In the genomic region with DNA sequence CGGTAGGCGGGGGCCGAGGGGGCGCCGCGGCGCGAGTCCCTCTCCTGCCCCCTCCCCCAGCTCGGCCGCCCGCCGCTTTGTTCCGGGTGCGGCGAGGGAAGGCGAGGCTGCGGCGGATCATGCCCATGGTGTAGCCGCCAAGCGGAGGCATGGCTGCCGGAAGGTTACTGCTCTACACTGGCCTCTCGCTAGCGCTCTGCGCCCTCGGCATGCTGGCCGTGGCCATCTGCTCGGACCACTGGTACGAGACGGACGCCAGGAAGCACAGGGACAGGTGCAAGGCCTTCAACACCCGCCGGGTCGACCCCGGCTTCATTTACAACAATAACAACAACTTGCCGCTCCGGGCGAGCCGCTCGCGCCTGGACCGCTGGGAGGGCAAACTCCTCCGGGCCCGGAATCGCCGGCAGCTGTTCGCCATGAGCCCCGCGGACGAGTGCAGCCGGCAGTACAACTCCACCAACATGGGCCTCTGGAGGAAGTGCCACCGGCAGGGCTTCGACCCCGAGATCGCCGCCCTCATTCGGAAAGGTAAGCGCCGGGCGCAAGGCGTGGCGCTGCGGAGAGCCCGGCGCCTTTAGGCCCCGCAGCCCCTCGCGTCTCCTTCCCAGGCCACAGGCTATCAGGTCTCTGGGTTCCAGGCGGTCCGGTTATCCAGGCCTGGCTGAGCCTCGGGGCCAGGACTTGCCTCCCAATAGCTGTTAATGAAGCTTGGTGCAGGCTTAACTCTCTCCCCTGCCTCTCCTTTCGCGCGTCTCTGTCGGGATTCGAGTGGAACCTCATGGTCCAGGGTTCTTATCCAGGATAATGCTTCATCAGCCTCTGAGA, we compare ENCODE assay signal across 8 cellular contexts. TPM values are rescaled to one million over a fixed set of nuclear protein-coding genes. Genes with fewer than 3 reads are reported as not detected.
DNase-seq lines count a peak whose midpoint lies in the region; ATAC-seq and TF ChIP-seq lines count a peak whose summit lies in the region.

No MANE protein-coding gene starts in this region.

- H3K4me3 ChIP-seq in PC-3 (ENCODE audit: low read length): peak overlapping the region; percentile 61
- H3K4me3 ChIP-seq in lower lobe of right lung: peak overlapping the region; percentile 55
- H3K4me3 ChIP-seq in thoracic aorta: peak overlapping the region; percentile 67
- H3K4me3 ChIP-seq in Caco-2 (ENCODE audit: low read depth, low read length): no peak overlapping the region

- peak overlapping the region; percentile 83 for H3K4me2 ChIP-seq in PC-3 (ENCODE audit: low read length)

- no peaks in the 10 kb centered on the region for H3F3A ChIP-seq in PC-3 (ENCODE audit: low read length, unreplicated experiment)

- H3K4me3 Mint-ChIP-seq in chondrocyte (ENCODE audit: unreplicated experiment) (peak overlapping the region; percentile 62), Caco-2 (ENCODE audit: unreplicated experiment) (no peak overlapping the region)

- H3K4me1 ChIP-seq in PC-3 (ENCODE audit: insufficient read depth, low read length): peaks cover 2% of the 10 kb centered on the region; the same call in 1 of the 2 replicates
- H3K4me1 ChIP-seq in lower lobe of right lung: peaks cover 35% of the 10 kb centered on the region
- peaks cover 9 to 36% of the 10 kb centered on the region in 2 donors for H3K4me1 ChIP-seq in thoracic aorta (ENCODE audit: control insufficient read depth in 1 of 2, low read depth in 2 of 2)
- H3K4me1 ChIP-seq in Caco-2: no peaks in the 10 kb centered on the region

- H3K27ac Mint-ChIP-seq in chondrocyte (ENCODE audit: unreplicated experiment): no peak overlapping the region
- H3K27ac Mint-ChIP-seq in Caco-2 (ENCODE audit: unreplicated experiment): no peak overlapping the region

- POLR2A ChIA-PET in PC-3 (lab: Charles Lee; ENCODE audit: unreplicated experiment): no interaction called here
- POLR2A ChIA-PET in Caco-2 (lab: Charles Lee): no interaction called here

- no peak overlapping the region for H3K27ac ChIP-seq in PC-3 (ENCODE audit: low read length)
- H3K27ac ChIP-seq in lower lobe of right lung: no peak overlapping the region
- no peak overlapping the region for H3K27ac ChIP-seq in thoracic aorta

- H3K27me3 Mint-ChIP-seq in chondrocyte (ENCODE audit: low read depth): peaks cover 32% of the 10 kb centered on the region
- peaks cover 4% of the 10 kb centered on the region for H3K27me3 Mint-ChIP-seq in Caco-2 (ENCODE audit: insufficient read depth, unreplicated experiment)

- BruUV-seq in PC-3 (replicated peaks; lab: Mats Ljungman, UMichigan) (no TSS peak), Caco-2 (replicated peaks; lab: Mats Ljungman, UMichigan) (no TSS peak)

- H2AFZ ChIP-seq in PC-3 (ENCODE audit: low read length): peak overlapping the region; percentile 85

- no peak overlapping the region for H3K9ac ChIP-seq in PC-3 (ENCODE audit: low read length)

- intact Hi-C loops in PC-3 (cut with micrococcal nuclease) (loop anchor here (10.0 kb wide), 1 partner anchor 460 kb away; no protein-coding TSS in a partner anchor), lower lobe of right lung (cut with DNase I) (no loop called here), Caco-2 (cut with micrococcal nuclease; ENCODE audit: unreplicated experiment) (loop anchor here (5.0 kb wide), 1 partner anchor 158 kb away; no protein-coding TSS in a partner anchor)

- peak; percentile 11 to 14 for DNase-seq in stimulated activated CD4-positive, alpha-beta T cell treated with anti-CD3 and anti-CD28 coated beads, Interleukin-2, amount 100 ng/mL, for 48 hours
- no peak for DNase-seq in stimulated activated CD4-positive, alpha-beta T cell treated with anti-CD3 and anti-CD28 coated beads, Interleukin-12 subunit alpha, Interleukin-12 subunit beta, amount 100 ng/mL, for 4 hours
- DNase-seq in PC-3: peak; percentile 10
- DNase-seq in chondrocyte (ENCODE audit: low spot score): no peak
- DNase-seq in lower lobe of right lung: no peak
- DNase-seq in thoracic aorta (ENCODE audit: low spot score): no peak
- no peak for DNase-seq in Caco-2

- CTCF ChIA-PET in PC-3 (lab: Charles Lee) (no interaction called here), Caco-2 (lab: Charles Lee) (no interaction called here)

- no peaks in the 10 kb centered on the region for H4K20me1 ChIP-seq in PC-3 (ENCODE audit: low read length)

- TF ChIP-seq CTCF in PC-3 (conservative IDR thresholded peaks at IDR 0.05; ENCODE audit: low read depth, low read length) (no peak), chondrocyte (IDR thresholded peaks at IDR 0.05) (no peak), lower lobe of right lung (IDR thresholded peaks at IDR 0.05) (no peak), thoracic aorta (IDR thresholded peaks at IDR 0.05) (no peak), Caco-2 (IDR thresholded peaks at IDR 0.05; ENCODE audit: insufficient read depth in 1 of 2, low read depth in 1 of 2, low read length in 1 of 2, severe bottlenecking in 1 of 2, unreplicated experiment in 1 of 2) (no peak)

- H3K27me3 ChIP-seq in PC-3 (ENCODE audit: low read length) (peaks cover 73% of the 10 kb centered on the region), lower lobe of right lung (ENCODE audit: low read depth) (peaks cover 80% of the 10 kb centered on the region), thoracic aorta (replicated peaks; ENCODE audit: insufficient read depth) (peaks cover 5% of the 10 kb centered on the region), Caco-2 (replicated peaks; ENCODE audit: control insufficient read depth, insufficient read depth, low read length) (no peaks in the 10 kb centered on the region)

- no peaks in the 10 kb centered on the region for H3K9me2 ChIP-seq in PC-3 (replicated peaks; ENCODE audit: low read length)

- H3K36me3 Mint-ChIP-seq in chondrocyte (ENCODE audit: low read depth) (no peaks in the 10 kb centered on the region), Caco-2 (ENCODE audit: insufficient read depth, unreplicated experiment) (no peaks in the 10 kb centered on the region)

- H3K36me3 ChIP-seq in PC-3 (ENCODE audit: low read depth, low read length): no peaks in the 10 kb centered on the region
- H3K36me3 ChIP-seq in lower lobe of right lung: no peaks in the 10 kb centered on the region
- no peaks in the 10 kb centered on the region for H3K36me3 ChIP-seq in thoracic aorta
- no peaks in the 10 kb centered on the region for H3K36me3 ChIP-seq in Caco-2 (ENCODE audit: control insufficient read depth, insufficient read depth, low read length)

- H3K9me3 Mint-ChIP-seq in chondrocyte (ENCODE audit: low read depth): no peaks in the 10 kb centered on the region
- H3K9me3 Mint-ChIP-seq in Caco-2 (ENCODE audit: unreplicated experiment): no peaks in the 10 kb centered on the region

- H3K9me3 ChIP-seq in PC-3 (ENCODE audit: low read length): no peaks in the 10 kb centered on the region
- H3K9me3 ChIP-seq in lower lobe of right lung: no peaks in the 10 kb centered on the region
- no peaks in the 10 kb centered on the region for H3K9me3 ChIP-seq in thoracic aorta
- no peaks in the 10 kb centered on the region for H3K9me3 ChIP-seq in Caco-2

- peaks cover 25% of the 10 kb centered on the region for H3K4me1 Mint-ChIP-seq in chondrocyte (ENCODE audit: low read depth)
- H3K4me1 Mint-ChIP-seq in Caco-2 (ENCODE audit: low read depth, unreplicated experiment): no peaks in the 10 kb centered on the region

- H3K79me2 ChIP-seq in PC-3 (ENCODE audit: low read length): no peaks in the 10 kb centered on the region

- ATAC-seq in PC-3: peak; percentile 52
- ATAC-seq in lower lobe of right lung: peak; percentile 34 to 36
- no peak for ATAC-seq in thoracic aorta (ENCODE audit: insufficient number of reproducible peaks, low FRiP score, low read depth)
- ATAC-seq in HG02678 (IDR thresholded peaks at IDR 0.05; ENCODE audit: unreplicated experiment): no peak

RNA-seq across cellular contexts. Expression of a gene that starts 0.5 kb away (rescaled TPM):
- total RNA-seq in PC-3 (2014; rRNA removed): 0.29 and 0.46 TPM in 2 replicates
- total RNA-seq in chondrocyte: 0.12 to 0.92 TPM (median 0.92 TPM) in 3 replicates
- 0.18 TPM for total RNA-seq in lower lobe of right lung
- under 1 TPM; 0.92 to 0.95 TPM for total RNA-seq in thoracic aorta
- 0.02 and 0.11 TPM in 2 replicates for total RNA-seq in Caco-2 (2022)

RNA-seq across cellular contexts. Expression of a gene that starts 59.6 kb away (rescaled TPM):
- total RNA-seq in PC-3 (2014; rRNA removed): 38.5 and 57.1 TPM in 2 replicates
- total RNA-seq in chondrocyte: 27.9 to 36.2 TPM (median 29.4 TPM) in 3 replicates
- total RNA-seq in lower lobe of right lung: 34.6 TPM
- total RNA-seq in thoracic aorta: 10 to 100 TPM in 1 of 2 donors, 1 to 10 TPM in 1; 8.0 to 13.9 TPM
- 67.7 and 70.2 TPM in 2 replicates for total RNA-seq in Caco-2 (2022)

Comparison
In these comparisons a context has a peak if more than half of its experiments do, and no peak if none do; other contexts are left out.
1. DNase-seq: peak in stimulated activated CD4-positive, alpha-beta T cell treated with anti-CD3 and anti-CD28 coated beads, Interleukin-2, amount 100 ng/mL, for 48 hours (2 of 2) and PC-3 (single experiment); none in stimulated activated CD4-positive, alpha-beta T cell treated with anti-CD3 and anti-CD28 coated beads, Interleukin-12 subunit alpha, Interleukin-12 subunit beta, amount 100 ng/mL, for 4 hours (single experiment), chondrocyte (single experiment), lower lobe of right lung (single experiment), thoracic aorta (single experiment) and Caco-2 (0 of 2).
2. ATAC-seq: peak in PC-3 (single experiment) and lower lobe of right lung (2 of 2); none in thoracic aorta (single experiment) and HG02678 (single experiment).